8 cellular contexts compared by ENCODE assay signal in genomic region chr14:67599698-67600561, GRCh38. TPM values are rescaled to one million over a fixed set of nuclear protein-coding genes. Genes with fewer than 3 reads are reported as not detected.
DNase-seq lines count a peak whose midpoint lies in the region; ATAC-seq, FAIRE-seq and TF ChIP-seq lines count a peak whose summit lies in the region.

A gene with protein sequence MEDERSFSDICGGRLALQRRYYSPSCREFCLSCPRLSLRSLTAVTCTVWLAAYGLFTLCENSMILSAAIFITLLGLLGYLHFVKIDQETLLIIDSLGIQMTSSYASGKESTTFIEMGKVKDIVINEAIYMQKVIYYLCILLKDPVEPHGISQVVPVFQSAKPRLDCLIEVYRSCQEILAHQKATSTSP (minus strand): TSS chr14:67600268. CDS start chr14:67600203, 65 bp downstream.

- peak within 1 kb of the TSS; percentile 86 for H3K4me3 ChIP-seq in A549
- H3K4me3 ChIP-seq in iPS-18c (ENCODE audit: insufficient read depth, low read depth, low read length), result peak within 1 kb of the TSS; percentile 86
- H3K4me3 ChIP-seq in skin epidermis, result peak within 1 kb of the TSS; percentile 76 to 97 (median 87)

- no peak for TF ChIP-seq EP300 in A549 (IDR thresholded peaks at IDR 0.05)

- peak; percentile 87 to 91 for DNase-seq in A549 (ENCODE audit: low read depth in 1 of 2, low spot score in 1 of 2)
- DNase-seq in NCI-H2171 treated with DMSO at 0.1 percent for 48 hours (lab: John Stamatoyannopoulos, UW), result peak; percentile 90
- DNase-seq in T47D (ENCODE audit: low read depth in 1 of 2, low spot score in 1 of 2), result peak; percentile 93

- peak; percentile 98 to 99 for ATAC-seq in A549
- ATAC-seq in GM18519 (IDR thresholded peaks at IDR 0.05; ENCODE audit: low FRiP score, unreplicated experiment), result peak; percentile 83
- ATAC-seq in HG03045 (IDR thresholded peaks at IDR 0.05; ENCODE audit: unreplicated experiment), result peak; percentile 96

- H3K27ac ChIP-seq in A549, result peak within 1 kb of the TSS; percentile 86 to 89
- peak within 1 kb of the TSS; percentile 87 for H3K27ac ChIP-seq in VCaP
- peak within 1 kb of the TSS; percentile 47 to 92 (median 81) for H3K27ac ChIP-seq in skin epidermis

- H3K4me1 ChIP-seq in A549, result peaks cover 11% of the 10 kb centered on the region; the same call in 2 of the 3 replicates

- H3K9me3 ChIP-seq in A549 (no peaks in the 10 kb centered on the region), iPS-18c (ENCODE audit: control insufficient read depth, insufficient read depth, low read length) (no peaks in the 10 kb centered on the region)

- peak; percentile 71 for TF ChIP-seq POLR2A in A549 (IDR thresholded peaks at IDR 0.05; ENCODE audit: low read length)

- 10% methylated on average over 45 of the region's 77 CpGs for WGBS in A549 (ENCODE audit: missing lambda C conversion rate)

- H3K4me2 ChIP-seq in A549, result peak within 1 kb of the TSS; percentile 97

- CTCF ChIA-PET in A549 (lab: Yijun Ruan, JAX), result interaction anchor here (0.6 to 2.9 kb wide), 29 partner anchors 9 to 172 kb away, joined by 3 to 25 read pairs (median 5); partner anchors contain the start of genes PLEKHH1 and RDH12

- in situ Hi-C loops in T47D (cut with HindIII; ENCODE audit: low pct_unique_long_range_greater_than_20kb, low sequenced_read_pairs), result loop anchor here (25.0 kb wide), 1 partner anchor 163 kb away; no protein-coding TSS in a partner anchor

- no peak; a peak in 1 of 5 replicates for TF ChIP-seq RAD21 in A549 (conservative IDR thresholded peaks at IDR 0.05 in 1 of 2, IDR thresholded peaks at IDR 0.05 in 1 of 2)

- TF ChIP-seq CTCF in A549 (IDR thresholded peaks at IDR 0.05) (peak; percentile 56), VCaP (conservative IDR thresholded peaks at IDR 0.05) (peak; percentile 72)

- FAIRE-seq in A549 (lab: Jason Lieb, UNC), result no peak

- POLR2A ChIA-PET in A549 (lab: Yijun Ruan, JAX), result interaction anchor here (0.6 to 1.5 kb wide), 11 partner anchors 8 to 240 kb away, joined by 3 to 7 read pairs (median 4); partner anchors contain the start of genes ARG2, ATP6V1D, EIF2S1 and RDH11

TF ChIP-seq in A549, 52 proteins besides CTCF, POLR2A, EP300 and RAD21:
- no peak for TF ChIP-seq TFCP2L1 (CRISPR knock-in tag; IDR thresholded peaks at IDR 0.05)
- peak; percentile 62; the same call in 1 of the 2 replicates for TF ChIP-seq HOXB13 (CRISPR knock-in tag; IDR thresholded peaks at IDR 0.05; ENCODE audit: low read depth)
- TF ChIP-seq HDAC2 (IDR thresholded peaks at IDR 0.05), result no peak
- TF ChIP-seq E2F6 (IDR thresholded peaks at IDR 0.05; ENCODE audit: borderline replicate concordance, low read depth), result 0 out of 2 replicates have a peak, but pooled peaks have one; percentile 9
- TF ChIP-seq SMC3 (IDR thresholded peaks at IDR 0.05), result peak; percentile 44; the same call in 2 of the 3 replicates
- peak; percentile 94 for TF ChIP-seq PHF8 (IDR thresholded peaks at IDR 0.05; ENCODE audit: borderline replicate concordance, low read depth)
- TF ChIP-seq HOXB5 (CRISPR knock-in tag; IDR thresholded peaks at IDR 0.05), result 0 out of 2 replicates have a peak, but pooled peaks have one; percentile 27
- TF ChIP-seq JUN (IDR thresholded peaks at IDR 0.05), result peak; percentile 39 to 64; a peak in 2 of 5 replicates
- TF ChIP-seq, protein P1, sequence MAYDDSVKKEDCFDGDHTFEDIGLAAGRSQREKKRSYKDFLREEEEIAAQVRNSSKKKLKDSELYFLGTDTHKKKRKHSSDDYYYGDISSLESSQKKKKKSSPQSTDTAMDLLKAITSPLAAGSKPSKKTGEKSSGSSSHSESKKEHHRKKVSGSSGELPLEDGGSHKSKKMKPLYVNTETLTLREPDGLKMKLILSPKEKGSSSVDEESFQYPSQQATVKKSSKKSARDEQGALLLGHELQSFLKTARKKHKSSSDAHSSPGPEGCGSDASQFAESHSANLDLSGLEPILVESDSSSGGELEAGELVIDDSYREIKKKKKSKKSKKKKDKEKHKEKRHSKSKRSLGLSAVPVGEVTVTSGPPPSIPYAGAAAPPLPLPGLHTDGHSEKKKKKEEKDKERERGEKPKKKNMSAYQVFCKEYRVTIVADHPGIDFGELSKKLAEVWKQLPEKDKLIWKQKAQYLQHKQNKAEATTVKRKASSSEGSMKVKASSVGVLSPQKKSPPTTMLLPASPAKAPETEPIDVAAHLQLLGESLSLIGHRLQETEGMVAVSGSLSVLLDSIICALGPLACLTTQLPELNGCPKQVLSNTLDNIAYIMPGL (CRISPR knock-in tag; IDR thresholded peaks at IDR 0.05; ENCODE audit: borderline replicate concordance), result no peak; the same call in 1 of the 2 replicates
- no peak for TF ChIP-seq NPAS2 (CRISPR knock-in tag; IDR thresholded peaks at IDR 0.05; ENCODE audit: borderline replicate concordance)
- peak; percentile 71; the same call in 1 of the 2 replicates for TF ChIP-seq MAX (IDR thresholded peaks at IDR 0.05)
- TF ChIP-seq FOSB (CRISPR knock-in tag; IDR thresholded peaks at IDR 0.05), result no peak
- TF ChIP-seq, protein P2, sequence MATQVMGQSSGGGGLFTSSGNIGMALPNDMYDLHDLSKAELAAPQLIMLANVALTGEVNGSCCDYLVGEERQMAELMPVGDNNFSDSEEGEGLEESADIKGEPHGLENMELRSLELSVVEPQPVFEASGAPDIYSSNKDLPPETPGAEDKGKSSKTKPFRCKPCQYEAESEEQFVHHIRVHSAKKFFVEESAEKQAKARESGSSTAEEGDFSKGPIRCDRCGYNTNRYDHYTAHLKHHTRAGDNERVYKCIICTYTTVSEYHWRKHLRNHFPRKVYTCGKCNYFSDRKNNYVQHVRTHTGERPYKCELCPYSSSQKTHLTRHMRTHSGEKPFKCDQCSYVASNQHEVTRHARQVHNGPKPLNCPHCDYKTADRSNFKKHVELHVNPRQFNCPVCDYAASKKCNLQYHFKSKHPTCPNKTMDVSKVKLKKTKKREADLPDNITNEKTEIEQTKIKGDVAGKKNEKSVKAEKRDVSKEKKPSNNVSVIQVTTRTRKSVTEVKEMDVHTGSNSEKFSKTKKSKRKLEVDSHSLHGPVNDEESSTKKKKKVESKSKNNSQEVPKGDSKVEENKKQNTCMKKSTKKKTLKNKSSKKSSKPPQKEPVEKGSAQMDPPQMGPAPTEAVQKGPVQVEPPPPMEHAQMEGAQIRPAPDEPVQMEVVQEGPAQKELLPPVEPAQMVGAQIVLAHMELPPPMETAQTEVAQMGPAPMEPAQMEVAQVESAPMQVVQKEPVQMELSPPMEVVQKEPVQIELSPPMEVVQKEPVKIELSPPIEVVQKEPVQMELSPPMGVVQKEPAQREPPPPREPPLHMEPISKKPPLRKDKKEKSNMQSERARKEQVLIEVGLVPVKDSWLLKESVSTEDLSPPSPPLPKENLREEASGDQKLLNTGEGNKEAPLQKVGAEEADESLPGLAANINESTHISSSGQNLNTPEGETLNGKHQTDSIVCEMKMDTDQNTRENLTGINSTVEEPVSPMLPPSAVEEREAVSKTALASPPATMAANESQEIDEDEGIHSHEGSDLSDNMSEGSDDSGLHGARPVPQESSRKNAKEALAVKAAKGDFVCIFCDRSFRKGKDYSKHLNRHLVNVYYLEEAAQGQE (IDR thresholded peaks at IDR 0.05), result peak; percentile 70
- TF ChIP-seq BCL3 (IDR thresholded peaks at IDR 0.05), result 0 out of 3 replicates have a peak, but pooled peaks have one; percentile 36
- TF ChIP-seq RCOR1 (IDR thresholded peaks at IDR 0.05; ENCODE audit: low read depth, low read length), result no peak

RNA-seq across cellular contexts. Expression of the gene that starts here (rescaled TPM):
- 37.2 and 46.2 TPM in 2 replicates for polyA plus RNA-seq in A549 (2011; rRNA removed)
- 44.9 and 53.7 TPM in 2 replicates for polyA plus RNA-seq in A549 (2012; cell fraction: cytosol; rRNA removed)
- polyA plus RNA-seq in A549 (2012; cell fraction: nucleus; rRNA removed), result 26.9 and 29.9 TPM in 2 replicates
- 19.3 to 21.1 TPM (median 20.1 TPM) in 3 replicates for polyA plus RNA-seq in A549 (2017; fragmentation: RNase III; extraction: RNeasy Plus Mini Kit Qiagen cat#74134 plus additional on column Dnase treatment)
- polyA minus RNA-seq in A549 (2011; rRNA and poly(A)+ RNA removed), result 16.4 and 19.9 TPM in 2 replicates

Comparison
In these comparisons a context has a peak if more than half of its experiments do, and no peak if none do; other contexts are left out.
1. Peak in every context shown above with its lines: DNase-seq, ATAC-seq, H3K4me3 ChIP-seq and H3K27ac ChIP-seq.